Comparison of ENCODE assay signal across 8 cellular contexts in the genomic region with DNA sequence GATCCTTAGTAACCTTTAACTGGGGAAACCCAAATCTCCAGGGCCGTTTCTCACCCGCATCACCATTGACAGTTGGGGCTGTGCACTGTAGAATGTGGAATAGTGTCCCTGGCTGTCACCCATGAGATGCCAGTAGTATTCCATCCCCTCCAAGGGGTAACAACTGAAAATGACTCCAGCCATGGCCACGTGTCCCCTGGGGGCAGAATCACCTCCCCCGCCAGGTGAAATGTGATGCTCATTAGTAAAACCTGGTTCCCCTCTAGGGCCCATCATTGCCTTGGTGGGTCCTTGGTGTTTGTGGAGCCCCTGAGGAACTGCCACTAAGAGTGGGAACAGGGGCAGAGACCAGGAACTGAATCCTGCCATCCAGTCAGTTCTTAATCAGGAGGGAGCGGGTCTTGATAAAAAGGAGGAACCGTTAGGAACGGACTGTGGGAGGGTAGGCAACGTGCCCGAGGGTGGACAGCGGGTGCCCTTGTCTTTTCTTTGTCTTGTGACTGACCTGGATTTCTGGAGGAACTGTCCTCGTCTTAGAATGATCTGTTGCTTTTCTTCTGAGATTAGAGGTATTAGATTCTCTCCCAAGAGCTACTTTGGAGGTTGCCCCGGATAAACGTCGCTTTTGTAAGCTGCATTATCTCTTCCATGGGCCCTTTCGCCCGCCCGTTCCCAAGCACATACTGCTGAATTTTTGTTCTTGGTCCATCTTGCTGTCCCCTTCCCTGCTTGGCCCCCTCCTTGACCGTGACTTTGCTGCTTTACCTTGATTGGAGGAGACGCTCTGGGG. TPM values are rescaled to one million over a fixed set of nuclear protein-coding genes. Genes with fewer than 3 reads are reported as not detected.
DNase-seq lines count a peak whose midpoint lies in the region; ATAC-seq and TF ChIP-seq lines count a peak whose summit lies in the region.

No MANE protein-coding gene starts in this region.

- no peak overlapping the region for H2AFZ ChIP-seq in SK-N-SH (ENCODE audit: low read depth)

- H3K27me3 Mint-ChIP-seq in activated naive CD8-positive, alpha-beta T cell treated with anti-CD3 and anti-CD28 coated beads for 36 hours: no peaks in the 10 kb centered on the region

- H3K36me3 ChIP-seq in SK-N-SH (replicated peaks in 1 of 2; ENCODE audit: control insufficient read depth in 1 of 2, insufficient read depth in 2 of 2, low read length in 1 of 2) (no peaks in the 10 kb centered on the region), suprapubic skin (no peaks in the 10 kb centered on the region)

- DNase-seq in SK-N-SH (no peak), suprapubic skin (ENCODE audit: low spot score in 2 of 2) (no peak), kidney tubule cell (ENCODE audit: low spot score) (no peak), cerebellum (ENCODE audit: low spot score) (no peak), cerebellar nuclear complex (lab: John Stamatoyannopoulos, UW) (no peak)
- no peak for DNase-seq in activated naive CD8-positive, alpha-beta T cell treated with anti-CD3 and anti-CD28 coated beads for 36 hours

- peaks cover 21 to 37% of the 10 kb centered on the region in 2 experiments; a peak in 2 of 4 replicates for H3K4me1 ChIP-seq in SK-N-SH (ENCODE audit: control insufficient read depth in 1 of 2, insufficient read depth in 2 of 2, low read depth in 1 of 2, low read length in 1 of 2)
- H3K4me1 ChIP-seq in suprapubic skin: peaks cover 53% of the 10 kb centered on the region

- no peaks in the 10 kb centered on the region for H3K9me2 ChIP-seq in SK-N-SH

- peaks cover 49% of the 10 kb centered on the region for H3K4me1 Mint-ChIP-seq in activated naive CD8-positive, alpha-beta T cell treated with anti-CD3 and anti-CD28 coated beads for 36 hours

- TF ChIP-seq EP300 in SK-N-SH (IDR thresholded peaks at IDR 0.05; ENCODE audit: borderline replicate concordance in 1 of 2, low read depth in 1 of 2, low read length in 1 of 2) (no peak), suprapubic skin (IDR thresholded peaks at IDR 0.05) (no peak)

- ATAC-seq in SK-N-SH treated with all-trans-retinoic acid at 6 μM for 48 hours: no peak

- no peak for TF ChIP-seq POLR2A in suprapubic skin (IDR thresholded peaks at IDR 0.05)

- H3K27ac Mint-ChIP-seq in activated naive CD8-positive, alpha-beta T cell treated with anti-CD3 and anti-CD28 coated beads for 36 hours: peak overlapping the region; percentile 63

- H3K4me3 ChIP-seq in SK-N-SH (ENCODE audit: low read depth in 2 of 2, low read length in 1 of 2) (peak overlapping the region; percentile 45 to 74), suprapubic skin (peak overlapping the region; percentile 30)

- H3K4me3 Mint-ChIP-seq in activated naive CD8-positive, alpha-beta T cell treated with anti-CD3 and anti-CD28 coated beads for 36 hours: peak overlapping the region; percentile 37

- CTCF ChIA-PET in SK-N-SH (lab: Yijun Ruan, JAX): interaction anchor here (1.2 to 1.4 kb wide), 2 partner anchors 9 kb away, joined by 3 to 5 read pairs; no protein-coding TSS in a partner anchor

- H3K27ac ChIP-seq in SK-N-SH (ENCODE audit: low read depth in 2 of 2, low read length in 1 of 2) (peak overlapping the region; percentile 89 to 100), layer of hippocampus (ENCODE audit: low read depth, low read length) (peak overlapping the region; percentile 92), suprapubic skin (peak overlapping the region; percentile 82)

- POLR2A ChIA-PET in SK-N-SH (lab: Yijun Ruan, JAX): no interaction called here

- peak overlapping the region; percentile 97 for H3K9ac ChIP-seq in SK-N-SH

- peaks cover 46% of the 10 kb centered on the region for H4K20me1 ChIP-seq in SK-N-SH (ENCODE audit: insufficient read depth)

- TF ChIP-seq CTCF in SK-N-SH (IDR thresholded peaks at IDR 0.05) (no peak), suprapubic skin (IDR thresholded peaks at IDR 0.05) (no peak)

- H3K79me2 ChIP-seq in SK-N-SH (ENCODE audit: insufficient read depth): peaks cover 88% of the 10 kb centered on the region

- H3K9me3 ChIP-seq in SK-N-SH (no peaks in the 10 kb centered on the region), suprapubic skin (no peaks in the 10 kb centered on the region)

- H3K4me2 ChIP-seq in SK-N-SH: peak overlapping the region; percentile 98

- H3F3A ChIP-seq in SK-N-SH (replicated peaks; ENCODE audit: insufficient read depth): peaks cover 32% of the 10 kb centered on the region

- H3K9me3 Mint-ChIP-seq in activated naive CD8-positive, alpha-beta T cell treated with anti-CD3 and anti-CD28 coated beads for 36 hours: no peaks in the 10 kb centered on the region

- H3K36me3 Mint-ChIP-seq in activated naive CD8-positive, alpha-beta T cell treated with anti-CD3 and anti-CD28 coated beads for 36 hours: peaks cover 9% of the 10 kb centered on the region

- TF ChIP-seq RAD21 in SK-N-SH (IDR thresholded peaks at IDR 0.05; ENCODE audit: low read length): no peak

- H3K27me3 ChIP-seq in SK-N-SH (ENCODE audit: insufficient read depth): no peaks in the 10 kb centered on the region
- H3K27me3 ChIP-seq in layer of hippocampus (ENCODE audit: control insufficient read depth, insufficient read depth, low read length): no peaks in the 10 kb centered on the region
- H3K27me3 ChIP-seq in suprapubic skin: no peaks in the 10 kb centered on the region

- WGBS in SK-N-SH (ENCODE audit: low lambda C conversion rate): 67% methylated on average over 18 of the region's 19 CpGs
- 70% methylated on average over 19 of the region's 19 CpGs for WGBS in suprapubic skin

TF ChIP-seq in SK-N-SH, 30 proteins besides CTCF, POLR2A, EP300 and RAD21 (continues in another document):
- TF ChIP-seq, protein P1, sequence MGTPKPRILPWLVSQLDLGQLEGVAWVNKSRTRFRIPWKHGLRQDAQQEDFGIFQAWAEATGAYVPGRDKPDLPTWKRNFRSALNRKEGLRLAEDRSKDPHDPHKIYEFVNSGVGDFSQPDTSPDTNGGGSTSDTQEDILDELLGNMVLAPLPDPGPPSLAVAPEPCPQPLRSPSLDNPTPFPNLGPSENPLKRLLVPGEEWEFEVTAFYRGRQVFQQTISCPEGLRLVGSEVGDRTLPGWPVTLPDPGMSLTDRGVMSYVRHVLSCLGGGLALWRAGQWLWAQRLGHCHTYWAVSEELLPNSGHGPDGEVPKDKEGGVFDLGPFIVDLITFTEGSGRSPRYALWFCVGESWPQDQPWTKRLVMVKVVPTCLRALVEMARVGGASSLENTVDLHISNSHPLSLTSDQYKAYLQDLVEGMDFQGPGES (IDR thresholded peaks at IDR 0.05; ENCODE audit: low read depth, low read length): no peak
- no peak for TF ChIP-seq FOXJ3 (CRISPR knock-in tag; IDR thresholded peaks at IDR 0.05)
- no peak for TF ChIP-seq USF1 (IDR thresholded peaks at IDR 0.05; ENCODE audit: borderline replicate concordance, low read depth)
- no peak for TF ChIP-seq GABPA (IDR thresholded peaks at IDR 0.05; ENCODE audit: low read depth)
- no peak for TF ChIP-seq RXRA (IDR thresholded peaks at IDR 0.05; ENCODE audit: borderline replicate concordance, low read depth)

TF ChIP-seq in SK-N-SH treated with all-trans-retinoic acid at 6 μM for 48 hours, 23 proteins besides CTCF, POLR2A, EP300 and RAD21 (continues in another document):
- TF ChIP-seq TOX (CRISPR knock-in tag; IDR thresholded peaks at IDR 0.05; ENCODE audit: borderline replicate concordance) (no peak), ZFP30 (CRISPR knock-in tag; IDR thresholded peaks at IDR 0.05) (no peak), TSHZ2 (CRISPR knock-in tag; IDR thresholded peaks at IDR 0.05) (no peak), ZFP3 (CRISPR knock-in tag; IDR thresholded peaks at IDR 0.05) (no peak), GLIS3 (CRISPR knock-in tag; IDR thresholded peaks at IDR 0.05) (no peak), ESRRG (CRISPR knock-in tag; IDR thresholded peaks at IDR 0.05) (no peak)

RNA-seq across cellular contexts. Expression of gene MYO9B, which starts 3.5 kb away (rescaled TPM):
- 28.4 and 37.6 TPM in 2 replicates for polyA plus RNA-seq in SK-N-SH (2012; rRNA removed)
- polyA plus RNA-seq in SK-N-SH (2012; cell fraction: cytosol; rRNA removed): 15.1 and 22.1 TPM in 2 replicates
- 120 and 128 TPM in 2 replicates for polyA plus RNA-seq in SK-N-SH (2012; cell fraction: nucleus; rRNA removed)
- total RNA-seq in activated naive CD8-positive, alpha-beta T cell treated with anti-CD3 and anti-CD28 coated beads for 36 hours: 10 to 100 TPM; 84.3 to 86.9 TPM
- total RNA-seq in suprapubic skin (10 to 100 TPM; 43.6 to 99.9 (median 69.5) TPM), cerebellum (42.1 TPM)

RNA-seq across cellular contexts. Expression of gene HAUS8, which starts 3.9 kb away (rescaled TPM):
- 7.4 and 9.6 TPM in 2 replicates for polyA plus RNA-seq in SK-N-SH (2012; rRNA removed)
- 7.0 and 8.5 TPM in 2 replicates for polyA plus RNA-seq in SK-N-SH (2012; cell fraction: cytosol; rRNA removed)
- 12.9 and 16.9 TPM in 2 replicates for polyA plus RNA-seq in SK-N-SH (2012; cell fraction: nucleus; rRNA removed)
- 10 to 100 TPM; 43.1 to 46.0 TPM for total RNA-seq in activated naive CD8-positive, alpha-beta T cell treated with anti-CD3 and anti-CD28 coated beads for 36 hours
- total RNA-seq in suprapubic skin (1 to 10 TPM; 2.4 to 4.1 (median 3.0) TPM), cerebellum (2.5 TPM)

RNA-seq across cellular contexts. Expression of gene CPAMD8, which starts 52.5 kb away (rescaled TPM):
- 1.0 and 1.2 TPM in 2 replicates for polyA plus RNA-seq in SK-N-SH (2012; rRNA removed)
- 0.45 and 0.62 TPM in 2 replicates for polyA plus RNA-seq in SK-N-SH (2012; cell fraction: cytosol; rRNA removed)
- polyA plus RNA-seq in SK-N-SH (2012; cell fraction: nucleus; rRNA removed): 2.9 and 3.4 TPM in 2 replicates
- total RNA-seq in activated naive CD8-positive, alpha-beta T cell treated with anti-CD3 and anti-CD28 coated beads for 36 hours: under 1 TPM; 0.41 to 0.42 TPM
- total RNA-seq in suprapubic skin: 1 to 10 TPM; 5.4 to 9.7 (median 9.1) TPM
- 11.9 TPM for total RNA-seq in cerebellum

Comparison
In these comparisons a context has a peak if more than half of its experiments do, and no peak if none do; other contexts are left out.
1. RNA of gene HAUS8, which starts 3.9 kb away (total RNA-seq): 43.1 to 46.0 TPM in activated naive CD8-positive, alpha-beta T cell treated with anti-CD3 and anti-CD28 coated beads for 36 hours; 2.4 to 4.1 TPM in suprapubic skin and 2.5 TPM in cerebellum (single experiment); every median in the first group is over 4 times any median in the second.
2. Peak in every context shown above with its lines, with median percentiles within 50 percentile points of each other: H3K27ac ChIP-seq.